24 cellular contexts compared by ENCODE assay signal in the genomic region with DNA sequence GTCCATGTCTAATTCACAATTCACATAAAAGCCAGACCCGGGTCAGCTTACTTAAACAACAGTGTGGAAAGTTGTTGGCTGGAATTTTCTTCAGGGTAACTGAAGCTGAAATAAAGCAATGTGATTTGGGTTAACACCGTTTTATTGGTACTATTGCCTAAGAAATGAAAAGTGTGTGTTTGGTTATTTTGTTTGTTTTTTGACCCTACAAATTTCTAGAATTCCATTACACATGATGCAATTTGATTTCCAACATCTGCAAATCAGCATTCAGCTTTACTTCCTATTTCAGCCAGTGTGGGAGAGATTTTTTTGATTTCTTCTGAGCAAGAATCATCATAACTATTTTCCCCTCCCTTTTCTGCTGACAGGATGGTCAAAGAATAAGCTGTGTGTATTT. TPM values are rescaled to one million over a fixed set of nuclear protein-coding genes. Genes with fewer than 3 reads are reported as not detected.
DNase-seq lines count a peak whose midpoint lies in the region; ATAC-seq, FAIRE-seq and TF ChIP-seq lines count a peak whose summit lies in the region.
"Had no signal": no experiment of that assay in that cellular context is flagged by ENCODE, and none has a peak within 500 bp of the region (broad histone marks: within the 10 kb centered on the region; RNA-seq: fewer than 3 reads in every experiment).

No MANE protein-coding gene starts in this region.

- H3K4me3 ChIP-seq in A549: no peak overlapping the region
- no peak overlapping the region for H3K4me3 ChIP-seq in GM23248
- H3K4me3 ChIP-seq in MM.1S (ENCODE audit: low read length): no peak overlapping the region
- H3K4me3 ChIP-seq: mucosa of descending colon, thoracic aorta had no signal

- H3K79me2 ChIP-seq in GM23248 (ENCODE audit: insufficient read depth) (no peaks in the 10 kb centered on the region), MM.1S (ENCODE audit: low read length) (no peaks in the 10 kb centered on the region)

- H3K36me3 ChIP-seq in GM23248 (ENCODE audit: low read depth): no peaks in the 10 kb centered on the region
- no peaks in the 10 kb centered on the region for H3K36me3 ChIP-seq in MM.1S (replicated peaks; ENCODE audit: insufficient read depth, low read length)
- H3K36me3 ChIP-seq: BE2C, thoracic aorta had no signal

- H3K27me3 ChIP-seq in GM23248 (replicated peaks; ENCODE audit: insufficient read depth) (peaks cover 31% of the 10 kb centered on the region), MM.1S (replicated peaks; ENCODE audit: insufficient read depth, low read length) (no peaks in the 10 kb centered on the region)
- H3K27me3 ChIP-seq: BE2C had no signal

- WGBS in A549 (ENCODE audit: missing lambda C conversion rate): 5% methylated on average over 2 of the region's 2 CpGs
- WGBS in GM23248 (ENCODE audit: low coverage in 1 of 2, low lambda C conversion rate in 2 of 2, missing lambda C conversion rate in 2 of 2), 2 experiments: 2 to 4% methylated on average over 2 of the region's 2 CpGs

- peak in 1 of 2 experiments; percentile 32; a peak in 2 of 5 replicates for TF ChIP-seq EP300 in A549 (IDR thresholded peaks at IDR 0.05)

- no peaks in the 10 kb centered on the region for H3K9me2 ChIP-seq in GM23248 (ENCODE audit: insufficient read depth)
- H3K9me2 ChIP-seq in MM.1S (replicated peaks; ENCODE audit: insufficient read depth, low read length): no peaks in the 10 kb centered on the region

- H3K27ac ChIP-seq in A549 (peak overlapping the region; percentile 18 to 67; a peak in 3 of 6 replicates), GM23248 (no peak overlapping the region), MM.1S (ENCODE audit: low read length) (no peak overlapping the region)
- H3K27ac ChIP-seq: thoracic aorta had no signal

- TF ChIP-seq CTCF in A549 (IDR thresholded peaks at IDR 0.05) (no peak), MM.1S (IDR thresholded peaks at IDR 0.05; ENCODE audit: low read length) (no peak)

- no peak for TF ChIP-seq POLR2A in A549 (IDR thresholded peaks at IDR 0.05; ENCODE audit: low read length)

- no peak for TF ChIP-seq RAD21 in A549 (conservative IDR thresholded peaks at IDR 0.05 in 1 of 2, IDR thresholded peaks at IDR 0.05 in 1 of 2)

- H3K4me1 ChIP-seq in A549 (peaks cover 30% of the 10 kb centered on the region), GM23248 (ENCODE audit: insufficient read depth) (no peaks in the 10 kb centered on the region), MM.1S (ENCODE audit: low read length) (no peaks in the 10 kb centered on the region)
- H3K4me1 ChIP-seq: BE2C had no signal

- in situ Hi-C loops in GM23248 (cut with MboI): no loop called here

- ATAC-seq in A549: no peak
- no peak for ATAC-seq in GM18867 (IDR thresholded peaks at IDR 0.05; ENCODE audit: unreplicated experiment)
- ATAC-seq: activated T-cell treated with anti-CD3 and anti-CD28 coated beads, Interleukin-2, amount 50 U/mL, for 72 hours; HCT116; mucosa of descending colon had no signal

- DNase-seq in A549 (ENCODE audit: low read depth in 1 of 2, low spot score in 1 of 2): peak in 1 of 2 experiments; percentile 26
- peak; percentile 10 for DNase-seq in HCEC 1CT
- peak; percentile 14 for DNase-seq in kidney glomerular epithelial cell (lab: John Stamatoyannopoulos, UW)
- DNase-seq in GM23248: no peak
- DNase-seq in CD1c-positive myeloid dendritic cell (ENCODE audit: extremely low spot score): no peak
- no peak for DNase-seq in MM.1S
- DNase-seq: 8988T; activated CD4-positive, alpha-beta T cell treated with anti-CD3 and anti-CD28 coated beads, Interleukin-2, amount 50 U/mL, for 48 hours; activated CD4-positive, CD25-positive, alpha-beta regulatory T cell treated with anti-CD3 and anti-CD28 coated beads, Interleukin-2, amount 50 U/mL, for 72 hours; activated T-cell treated with anti-CD3 and anti-CD28 coated beads, Interleukin-2, amount 50 U/mL, for 72 hours; BE2C; mucosa of descending colon; NCI-H1105 treated with DMSO at 0.1 percent for 48 hours; NCI-H187 treated with DMSO at 0.1 percent for 48 hours; NCI-H2171; NCI-H510A; stimulated activated CD4-positive, alpha-beta T cell treated with anti-CD3 and anti-CD28 coated beads, Interleukin-1b, Interleukin-23, amount 100 ng/mL, for 48 hours; stimulated activated naive CD4-positive, alpha-beta T cell treated with Interleukin-2 at 50 U/mL for 16 hours had no signal

- H2AFZ ChIP-seq in GM23248: no peak overlapping the region
- H2AFZ ChIP-seq in MM.1S (ENCODE audit: low read length): no peak overlapping the region

- H3K9me3 ChIP-seq in A549 (no peaks in the 10 kb centered on the region), GM23248 (ENCODE audit: low read depth) (no peaks in the 10 kb centered on the region), MM.1S (replicated peaks; ENCODE audit: insufficient read depth, low read length) (no peaks in the 10 kb centered on the region)
- H3K9me3 ChIP-seq: BE2C, mucosa of descending colon, thoracic aorta had no signal

- FAIRE-seq in A549 (lab: Jason Lieb, UNC) (no peak), endometrium (lab: Jason Lieb, UNC) (peak; percentile 97)
- FAIRE-seq: frontal cortex, urothelium cell line had no signal

- H4K20me1 ChIP-seq in GM23248 (ENCODE audit: insufficient read depth) (no peaks in the 10 kb centered on the region), MM.1S (ENCODE audit: insufficient read depth, low read length) (no peaks in the 10 kb centered on the region)

- CTCF ChIA-PET in A549 (lab: Yijun Ruan, JAX): interaction anchor here (1.2 to 1.3 kb wide), 2 partner anchors 19 to 67 kb away, joined by 3 read pairs; no protein-coding TSS in a partner anchor

- no peak overlapping the region for H3K9ac ChIP-seq in GM23248
- no peak overlapping the region for H3K9ac ChIP-seq in MM.1S (ENCODE audit: low read length)

- no peaks in the 10 kb centered on the region for H3F3A ChIP-seq in GM23248 (ENCODE audit: insufficient read depth)
- no peaks in the 10 kb centered on the region for H3F3A ChIP-seq in MM.1S (ENCODE audit: insufficient read depth, low read length)

- H3K4me2 ChIP-seq in A549 (peak overlapping the region; percentile 20), GM23248 (ENCODE audit: unreplicated experiment) (no peak overlapping the region), MM.1S (ENCODE audit: low read depth, low read length) (no peak overlapping the region)

- POLR2A ChIA-PET in A549 (lab: Yijun Ruan, JAX): no interaction called here

TF ChIP-seq in A549, 52 proteins besides CTCF, POLR2A, EP300 and RAD21:
- TF ChIP-seq CEBPB (IDR thresholded peaks at IDR 0.05) (peak; percentile 55 to 73; a peak in 3 of 4 replicates), HOXB13 (CRISPR knock-in tag; IDR thresholded peaks at IDR 0.05; ENCODE audit: low read depth) (no peak), JUNB (IDR thresholded peaks at IDR 0.05) (0 out of 2 replicates have a peak, but pooled peaks have one; percentile 35), MAZ (IDR thresholded peaks at IDR 0.05; ENCODE audit: borderline replicate concordance, low read depth, low read length) (no peak)
- TF ChIP-seq, protein P1, sequence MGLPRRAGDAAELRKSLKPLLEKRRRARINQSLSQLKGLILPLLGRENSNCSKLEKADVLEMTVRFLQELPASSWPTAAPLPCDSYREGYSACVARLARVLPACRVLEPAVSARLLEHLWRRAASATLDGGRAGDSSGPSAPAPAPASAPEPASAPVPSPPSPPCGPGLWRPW (IDR thresholded peaks at IDR 0.05): peak; percentile 42; the same call in 1 of the 2 replicates
- TF ChIP-seq, protein P2, sequence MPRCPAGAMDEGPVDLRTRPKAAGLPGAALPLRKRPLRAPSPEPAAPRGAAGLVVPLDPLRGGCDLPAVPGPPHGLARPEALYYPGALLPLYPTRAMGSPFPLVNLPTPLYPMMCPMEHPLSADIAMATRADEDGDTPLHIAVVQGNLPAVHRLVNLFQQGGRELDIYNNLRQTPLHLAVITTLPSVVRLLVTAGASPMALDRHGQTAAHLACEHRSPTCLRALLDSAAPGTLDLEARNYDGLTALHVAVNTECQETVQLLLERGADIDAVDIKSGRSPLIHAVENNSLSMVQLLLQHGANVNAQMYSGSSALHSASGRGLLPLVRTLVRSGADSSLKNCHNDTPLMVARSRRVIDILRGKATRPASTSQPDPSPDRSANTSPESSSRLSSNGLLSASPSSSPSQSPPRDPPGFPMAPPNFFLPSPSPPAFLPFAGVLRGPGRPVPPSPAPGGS (IDR thresholded peaks at IDR 0.05): no peak; the same call in 2 of the 3 replicates

RNA-seq across cellular contexts. Expression of a gene that starts 45.7 kb away (rescaled TPM):
- 10.6 and 11.3 TPM in 2 replicates for polyA plus RNA-seq in A549 (2011; rRNA removed)
- polyA plus RNA-seq in A549 (2012; cell fraction: cytosol; rRNA removed): 1.4 and 1.6 TPM in 2 replicates
- 2.0 and 3.1 TPM in 2 replicates for polyA plus RNA-seq in A549 (2012; cell fraction: nucleus; rRNA removed)
- 2.9 to 4.3 TPM (median 3.3 TPM) in 3 replicates for polyA plus RNA-seq in A549 (2017; fragmentation: RNase III; extraction: RNeasy Plus Mini Kit Qiagen cat#74134 plus additional on column Dnase treatment)
- polyA minus RNA-seq in A549 (2011; rRNA and poly(A)+ RNA removed): 10.9 and 11.9 TPM in 2 replicates
- total RNA-seq in GM23248 (2014; rRNA removed; shearing (Covaris generic)): 0.11 and 0.76 TPM in 2 replicates
- 0.20 and 0.53 TPM in 2 replicates for polyA plus RNA-seq in GM23248 (2016; fragmentation: Nextera tagmentation; extraction: Ambion mirVana)

Comparison
In these comparisons a context has a peak if more than half of its experiments do, and no peak if none do; other contexts are left out.
1. DNase-seq: peak in HCEC 1CT (single experiment) and kidney glomerular epithelial cell (single experiment); none in GM23248 (single experiment), CD1c-positive myeloid dendritic cell (single experiment) and MM.1S (single experiment).
2. H3K27ac ChIP-seq: peak in A549 (2 of 2); none in GM23248 (single experiment) and MM.1S (single experiment).